ENCODE assay signal across 24 cellular contexts in genomic region chr3:188336178-188336577, GRCh38.
"Had no signal": no experiment of that assay in that cellular context is flagged by ENCODE, and none has a peak within 500 bp of the region (broad histone marks: within the 10 kb centered on the region; RNA-seq: fewer than 3 reads in every experiment).

No MANE protein-coding gene starts in this region.

- H3K27me3 Mint-ChIP-seq: activated naive CD8-positive, alpha-beta T cell treated with anti-CD3 and anti-CD28 coated beads for 36 hours; naive thymus-derived CD8-positive, alpha-beta T cell; progenitor cell of endocrine pancreas had no signal

- H3K4me3 ChIP-seq: breast epithelium, lung, neural progenitor cell, tibial nerve had no signal

- H3K9me3 Mint-ChIP-seq: activated T-cell treated with anti-CD3 and anti-CD28 coated beads, Interleukin-2, amount 50 U/mL, for 4 hours; activated T-helper 2 cell treated with anti-CD3 and anti-CD28 coated beads, Interferon-gamma antibody, Interleukin-2, Interleukin-4, amounts not matched to agents 10 μg/mL and 5 μg/mL and 100 μg/mL, durations not matched to agents 14 hours and 24 hours and 36 hours; neural progenitor cell had no signal

- H3K27me3 ChIP-seq: breast epithelium, neural progenitor cell, tibial nerve had no signal

- H2AFZ ChIP-seq: neural progenitor cell had no signal

- ATAC-seq: activated T-cell treated with anti-CD3 and anti-CD28 coated beads, Interleukin-2, amount 50 U/mL, for 4 hours; left colon; naive thymus-derived CD8-positive, alpha-beta T cell; stimulated activated naive CD8-positive, alpha-beta T cell treated with anti-CD3 and anti-CD28 coated beads, Interleukin-15, Interleukin-2, amounts not matched to agents 100 U/mL and 50 U/mL, for 24 hours had no signal

- H3K27ac Mint-ChIP-seq: activated naive CD8-positive, alpha-beta T cell treated with anti-CD3 and anti-CD28 coated beads for 36 hours; activated T-helper 2 cell treated with anti-CD3 and anti-CD28 coated beads, Interferon-gamma antibody, Interleukin-2, Interleukin-4, amounts not matched to agents 10 μg/mL and 5 μg/mL and 100 μg/mL, durations not matched to agents 14 hours and 24 hours and 36 hours; neural progenitor cell had no signal

- H3K4me1 ChIP-seq: breast epithelium had no signal

- H3K27ac ChIP-seq: breast epithelium, epithelial cell of prostate, neural progenitor cell, tibial nerve, WERI-Rb-1 had no signal

- H3K9ac ChIP-seq: neural progenitor cell had no signal

- DNase-seq: activated CD4-positive, alpha-beta T cell treated with anti-CD3 and anti-CD28 coated beads, Interleukin-2, amount 50 U/mL, for 1 hour; activated CD4-positive, CD25-positive, alpha-beta regulatory T cell treated with anti-CD3 and anti-CD28 coated beads, Interleukin-2, amount 50 U/mL, for 72 hours; activated CD8-positive, alpha-beta memory T cell treated with anti-CD3 and anti-CD28 coated beads for 24 hours; activated CD8-positive, alpha-beta memory T cell treated with anti-CD3 and anti-CD28 coated beads, Interleukin-2, amount 50 U/mL, for 4 hours; activated naive CD4-positive, alpha-beta T cell treated with Interleukin-2 at 50 U/mL for 16 hours; activated naive CD8-positive, alpha-beta T cell treated with anti-CD3 and anti-CD28 coated beads for 36 hours; activated T-cell treated with anti-CD3 and anti-CD28 coated beads, Interleukin-2, amount 50 U/mL, for 4 hours; cerebellar nuclear complex; cortex of kidney; left colon; naive thymus-derived CD8-positive, alpha-beta T cell; retina; stimulated activated CD4-positive, alpha-beta T cell treated with anti-CD3 and anti-CD28 coated beads, Interleukin-4, amount 100 ng/mL, for 1 hour; stimulated activated naive CD8-positive, alpha-beta T cell treated with anti-CD3 and anti-CD28 coated beads, Interleukin-15, Interleukin-2, amounts not matched to agents 100 U/mL and 50 U/mL, for 24 hours; WERI-Rb-1 had no signal

- H3K4me3 Mint-ChIP-seq: activated naive CD8-positive, alpha-beta T cell treated with anti-CD3 and anti-CD28 coated beads for 36 hours; activated T-cell treated with anti-CD3 and anti-CD28 coated beads, Interleukin-2, amount 50 U/mL, for 4 hours; neural progenitor cell had no signal

- H3K36me3 Mint-ChIP-seq: neural progenitor cell had no signal

- FAIRE-seq: keratinocyte, urothelium cell line had no signal

- H3K4me2 ChIP-seq: neural progenitor cell had no signal

- H3K36me3 ChIP-seq: breast epithelium, neural progenitor cell, tibial nerve, WERI-Rb-1 had no signal
